Comparison of ENCODE assay signal across 8 cellular contexts in the genomic region with DNA sequence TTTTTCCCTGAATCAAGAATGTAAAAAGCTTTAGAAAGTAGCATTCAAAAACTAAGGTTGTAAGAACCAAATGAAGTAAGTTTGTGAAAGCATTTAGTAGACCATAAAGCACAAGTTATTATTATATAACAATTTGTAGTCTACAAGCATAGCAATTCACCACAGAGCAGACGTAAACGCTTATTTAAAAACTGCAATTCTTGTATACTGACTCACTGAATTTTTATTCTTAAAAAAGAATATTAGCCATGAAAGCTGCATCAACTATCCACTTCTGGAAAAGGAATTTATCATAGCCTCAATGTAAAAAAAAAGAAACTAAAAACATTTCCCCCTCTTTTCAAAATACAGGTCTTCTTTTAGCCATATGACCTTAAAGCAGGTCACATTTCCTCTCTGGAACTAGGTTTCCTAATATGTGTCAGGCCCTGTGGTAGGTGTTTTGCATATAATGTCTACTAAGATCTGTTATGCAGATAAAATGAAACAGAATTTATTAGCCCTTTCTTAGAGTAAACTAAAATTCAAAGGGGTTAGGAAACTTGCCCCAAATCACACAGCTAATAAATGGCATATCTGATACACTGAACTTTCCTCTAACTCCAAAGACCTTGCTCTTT. TPM values are rescaled to one million over a fixed set of nuclear protein-coding genes. Genes with fewer than 3 reads are reported as not detected.
DNase-seq lines count a peak whose midpoint lies in the region; ATAC-seq and TF ChIP-seq lines count a peak whose summit lies in the region.

No MANE protein-coding gene starts in this region.

- peak overlapping the region; percentile 99 for H3K4me3 Mint-ChIP-seq in HFFc6
- peak overlapping the region; percentile 99 for H3K4me3 Mint-ChIP-seq in WTC11

- intact Hi-C loops in sigmoid colon (cut with DNase I): loop anchor here (10.0 kb wide), 2 partner anchors 290 to 750 kb away; a partner anchor contains a TSS

- TF ChIP-seq CTCF in HFFc6 (IDR thresholded peaks at IDR 0.05) (no peak), WTC11 (IDR thresholded peaks at IDR 0.05) (no peak), sigmoid colon (IDR thresholded peaks at IDR 0.05) (no peak)

- H3K27me3 Mint-ChIP-seq in HFFc6 (ENCODE audit: insufficient read depth) (peaks cover 2% of the 10 kb centered on the region), WTC11 (ENCODE audit: low read depth) (peaks cover 18% of the 10 kb centered on the region)

- H3K9me3 Mint-ChIP-seq in HFFc6 (no peaks in the 10 kb centered on the region), WTC11 (no peaks in the 10 kb centered on the region)

- CTCF ChIA-PET in WTC11 (lab: Charles Lee): no interaction called here

- H3K4me1 Mint-ChIP-seq in HFFc6 (ENCODE audit: low read depth) (peaks cover 57% of the 10 kb centered on the region), WTC11 (peaks cover 30% of the 10 kb centered on the region)

- TF ChIP-seq POLR2A in sigmoid colon (IDR thresholded peaks at IDR 0.05): no peak

- H3K4me1 ChIP-seq in mesodermal cell (ENCODE audit: control insufficient read depth, insufficient read depth, low read length, poor library complexity, severe bottlenecking) (no peaks in the 10 kb centered on the region), sigmoid colon (peaks cover 0 to 45% (median 22%) of the 10 kb centered on the region in 4 donors)

- POLR2A ChIA-PET in WTC11 (lab: Charles Lee): no interaction called here

- H3K36me3 ChIP-seq in mesodermal cell (ENCODE audit: control insufficient read depth, insufficient read depth, low read length) (no peaks in the 10 kb centered on the region), sigmoid colon (no peaks in the 10 kb centered on the region)

- no peak for TF ChIP-seq EP300 in sigmoid colon (IDR thresholded peaks at IDR 0.05)

- H3K27ac ChIP-seq in mesodermal cell (ENCODE audit: low read depth, low read length, severe bottlenecking) (no peak overlapping the region), sigmoid colon (no peak overlapping the region)

- no CpG with 5 or more reads among the region's 2 CpGs for WGBS in mesodermal cell (ENCODE audit: insufficient coverage in 2 of 2), 2 experiments
- 85 to 90% methylated on average over 2 of the region's 2 CpGs for WGBS in sigmoid colon, 2 donors

- H3K9me3 ChIP-seq in mesodermal cell (ENCODE audit: control insufficient read depth, low read length) (no peaks in the 10 kb centered on the region), sigmoid colon (no peaks in the 10 kb centered on the region)

- DNase-seq in EH (ENCODE audit: low read depth) (peak; percentile 57), HFFc6 (peak; percentile 22), WTC11 (ENCODE audit: low spot score) (no peak), putamen (ENCODE audit: low spot score) (no peak), sigmoid colon (no peak), cerebellar nuclear complex (lab: John Stamatoyannopoulos, UW) (no peak)

- peaks cover 5% of the 10 kb centered on the region; the same call in 1 of the 2 replicates for H3K36me3 Mint-ChIP-seq in HFFc6 (ENCODE audit: low read depth)
- peaks cover 2% of the 10 kb centered on the region; the same call in 1 of the 2 replicates for H3K36me3 Mint-ChIP-seq in WTC11

- ATAC-seq in WTC11 (no peak), GM18511 (IDR thresholded peaks at IDR 0.05; ENCODE audit: unreplicated experiment) (no peak)

- no peaks in the 10 kb centered on the region for H3K27me3 ChIP-seq in sigmoid colon

- peak overlapping the region; percentile 12 for H3K4me3 ChIP-seq in mesodermal cell (ENCODE audit: extremely low read depth, insufficient read depth, low read length, poor library complexity, severe bottlenecking)
- no peak overlapping the region for H3K4me3 ChIP-seq in sigmoid colon

- H3K27ac Mint-ChIP-seq in HFFc6: peak overlapping the region; percentile 69
- no peak overlapping the region for H3K27ac Mint-ChIP-seq in WTC11

TF ChIP-seq in WTC11, 78 proteins besides CTCF, POLR2A, EP300 and RAD21:
- TF ChIP-seq, protein P1, sequence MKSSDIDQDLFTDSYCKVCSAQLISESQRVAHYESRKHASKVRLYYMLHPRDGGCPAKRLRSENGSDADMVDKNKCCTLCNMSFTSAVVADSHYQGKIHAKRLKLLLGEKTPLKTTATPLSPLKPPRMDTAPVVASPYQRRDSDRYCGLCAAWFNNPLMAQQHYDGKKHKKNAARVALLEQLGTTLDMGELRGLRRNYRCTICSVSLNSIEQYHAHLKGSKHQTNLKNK (CRISPR knock-in tag; IDR thresholded peaks at IDR 0.05): no peak
- TF ChIP-seq, protein P2, sequence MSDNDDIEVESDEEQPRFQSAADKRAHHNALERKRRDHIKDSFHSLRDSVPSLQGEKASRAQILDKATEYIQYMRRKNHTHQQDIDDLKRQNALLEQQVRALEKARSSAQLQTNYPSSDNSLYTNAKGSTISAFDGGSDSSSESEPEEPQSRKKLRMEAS (CRISPR knock-in tag; IDR thresholded peaks at IDR 0.05): no peak
- TF ChIP-seq ZNF121 (CRISPR knock-in tag; IDR thresholded peaks at IDR 0.05): no peak
- TF ChIP-seq, protein P3, sequence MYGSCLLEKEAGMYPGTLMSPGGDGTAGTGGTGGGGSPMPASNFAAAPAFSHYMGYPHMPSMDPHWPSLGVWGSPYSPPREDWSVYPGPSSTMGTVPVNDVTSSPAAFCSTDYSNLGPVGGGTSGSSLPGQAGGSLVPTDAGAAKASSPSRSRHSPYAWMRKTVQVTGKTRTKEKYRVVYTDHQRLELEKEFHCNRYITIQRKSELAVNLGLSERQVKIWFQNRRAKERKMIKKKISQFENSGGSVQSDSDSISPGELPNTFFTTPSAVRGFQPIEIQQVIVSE (CRISPR knock-in tag; IDR thresholded peaks at IDR 0.05; ENCODE audit: borderline replicate concordance): no peak
- no peak for TF ChIP-seq CBFB (CRISPR knock-in tag; IDR thresholded peaks at IDR 0.05; ENCODE audit: low read depth)
- TF ChIP-seq, protein P4, sequence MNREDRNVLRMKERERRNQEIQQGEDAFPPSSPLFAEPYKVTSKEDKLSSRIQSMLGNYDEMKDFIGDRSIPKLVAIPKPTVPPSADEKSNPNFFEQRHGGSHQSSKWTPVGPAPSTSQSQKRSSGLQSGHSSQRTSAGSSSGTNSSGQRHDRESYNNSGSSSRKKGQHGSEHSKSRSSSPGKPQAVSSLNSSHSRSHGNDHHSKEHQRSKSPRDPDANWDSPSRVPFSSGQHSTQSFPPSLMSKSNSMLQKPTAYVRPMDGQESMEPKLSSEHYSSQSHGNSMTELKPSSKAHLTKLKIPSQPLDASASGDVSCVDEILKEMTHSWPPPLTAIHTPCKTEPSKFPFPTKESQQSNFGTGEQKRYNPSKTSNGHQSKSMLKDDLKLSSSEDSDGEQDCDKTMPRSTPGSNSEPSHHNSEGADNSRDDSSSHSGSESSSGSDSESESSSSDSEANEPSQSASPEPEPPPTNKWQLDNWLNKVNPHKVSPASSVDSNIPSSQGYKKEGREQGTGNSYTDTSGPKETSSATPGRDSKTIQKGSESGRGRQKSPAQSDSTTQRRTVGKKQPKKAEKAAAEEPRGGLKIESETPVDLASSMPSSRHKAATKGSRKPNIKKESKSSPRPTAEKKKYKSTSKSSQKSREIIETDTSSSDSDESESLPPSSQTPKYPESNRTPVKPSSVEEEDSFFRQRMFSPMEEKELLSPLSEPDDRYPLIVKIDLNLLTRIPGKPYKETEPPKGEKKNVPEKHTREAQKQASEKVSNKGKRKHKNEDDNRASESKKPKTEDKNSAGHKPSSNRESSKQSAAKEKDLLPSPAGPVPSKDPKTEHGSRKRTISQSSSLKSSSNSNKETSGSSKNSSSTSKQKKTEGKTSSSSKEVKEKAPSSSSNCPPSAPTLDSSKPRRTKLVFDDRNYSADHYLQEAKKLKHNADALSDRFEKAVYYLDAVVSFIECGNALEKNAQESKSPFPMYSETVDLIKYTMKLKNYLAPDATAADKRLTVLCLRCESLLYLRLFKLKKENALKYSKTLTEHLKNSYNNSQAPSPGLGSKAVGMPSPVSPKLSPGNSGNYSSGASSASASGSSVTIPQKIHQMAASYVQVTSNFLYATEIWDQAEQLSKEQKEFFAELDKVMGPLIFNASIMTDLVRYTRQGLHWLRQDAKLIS (CRISPR knock-in tag; IDR thresholded peaks at IDR 0.05; ENCODE audit: borderline replicate concordance): no peak
- no peak for TF ChIP-seq KAT7 (CRISPR knock-in tag; IDR thresholded peaks at IDR 0.05; ENCODE audit: borderline replicate concordance)
- TF ChIP-seq, protein P5, sequence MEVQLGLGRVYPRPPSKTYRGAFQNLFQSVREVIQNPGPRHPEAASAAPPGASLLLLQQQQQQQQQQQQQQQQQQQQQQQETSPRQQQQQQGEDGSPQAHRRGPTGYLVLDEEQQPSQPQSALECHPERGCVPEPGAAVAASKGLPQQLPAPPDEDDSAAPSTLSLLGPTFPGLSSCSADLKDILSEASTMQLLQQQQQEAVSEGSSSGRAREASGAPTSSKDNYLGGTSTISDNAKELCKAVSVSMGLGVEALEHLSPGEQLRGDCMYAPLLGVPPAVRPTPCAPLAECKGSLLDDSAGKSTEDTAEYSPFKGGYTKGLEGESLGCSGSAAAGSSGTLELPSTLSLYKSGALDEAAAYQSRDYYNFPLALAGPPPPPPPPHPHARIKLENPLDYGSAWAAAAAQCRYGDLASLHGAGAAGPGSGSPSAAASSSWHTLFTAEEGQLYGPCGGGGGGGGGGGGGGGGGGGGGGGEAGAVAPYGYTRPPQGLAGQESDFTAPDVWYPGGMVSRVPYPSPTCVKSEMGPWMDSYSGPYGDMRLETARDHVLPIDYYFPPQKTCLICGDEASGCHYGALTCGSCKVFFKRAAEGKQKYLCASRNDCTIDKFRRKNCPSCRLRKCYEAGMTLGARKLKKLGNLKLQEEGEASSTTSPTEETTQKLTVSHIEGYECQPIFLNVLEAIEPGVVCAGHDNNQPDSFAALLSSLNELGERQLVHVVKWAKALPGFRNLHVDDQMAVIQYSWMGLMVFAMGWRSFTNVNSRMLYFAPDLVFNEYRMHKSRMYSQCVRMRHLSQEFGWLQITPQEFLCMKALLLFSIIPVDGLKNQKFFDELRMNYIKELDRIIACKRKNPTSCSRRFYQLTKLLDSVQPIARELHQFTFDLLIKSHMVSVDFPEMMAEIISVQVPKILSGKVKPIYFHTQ (CRISPR knock-in tag; IDR thresholded peaks at IDR 0.05): no peak
- no peak for TF ChIP-seq ZNF219 (CRISPR knock-in tag; IDR thresholded peaks at IDR 0.05; ENCODE audit: borderline replicate concordance)
- TF ChIP-seq NR3C1 (CRISPR knock-in tag; conservative IDR thresholded peaks at IDR 0.05; ENCODE audit: low read depth): no peak
TF ChIP-seq in WTC11: peak in this region for 0.

RNA-seq across cellular contexts. Expression of a gene that starts 2.1 kb away (rescaled TPM):
- total RNA-seq in HFFc6 (2021; fragmentation: NEBNext Ultra II Directional; extraction: Animal tissue kit (Norgen Biotek cat#: 25700)): 10 to 100 TPM; 27.9 to 35.4 (median 32.1) TPM
- total RNA-seq in WTC11 (2021) (32.2 to 36.7 TPM (median 34.8 TPM) in 3 replicates), sigmoid colon (10 to 100 TPM; 21.2 to 25.3 (median 23.5) TPM)
- polyA plus RNA-seq in mesodermal cell (2013, experiment 1 of 2): 44.2 TPM
- 42.5 TPM for polyA plus RNA-seq in mesodermal cell (2013, experiment 2 of 2)
- polyA plus RNA-seq in sigmoid colon: 10 to 100 TPM in 2 of 3 donors, 1 to 10 TPM in 1; 7.9 to 10.8 (median 10.2) TPM

Comparison
In these comparisons a context has a peak if more than half of its experiments do, and no peak if none do; other contexts are left out.
1. DNase-seq: peak in EH (single experiment) and HFFc6 (single experiment); none in WTC11 (single experiment), putamen (single experiment), sigmoid colon (single experiment) and cerebellar nuclear complex (0 of 2).